ENCODE assay signal across 1 cellular context in the genomic region with DNA sequence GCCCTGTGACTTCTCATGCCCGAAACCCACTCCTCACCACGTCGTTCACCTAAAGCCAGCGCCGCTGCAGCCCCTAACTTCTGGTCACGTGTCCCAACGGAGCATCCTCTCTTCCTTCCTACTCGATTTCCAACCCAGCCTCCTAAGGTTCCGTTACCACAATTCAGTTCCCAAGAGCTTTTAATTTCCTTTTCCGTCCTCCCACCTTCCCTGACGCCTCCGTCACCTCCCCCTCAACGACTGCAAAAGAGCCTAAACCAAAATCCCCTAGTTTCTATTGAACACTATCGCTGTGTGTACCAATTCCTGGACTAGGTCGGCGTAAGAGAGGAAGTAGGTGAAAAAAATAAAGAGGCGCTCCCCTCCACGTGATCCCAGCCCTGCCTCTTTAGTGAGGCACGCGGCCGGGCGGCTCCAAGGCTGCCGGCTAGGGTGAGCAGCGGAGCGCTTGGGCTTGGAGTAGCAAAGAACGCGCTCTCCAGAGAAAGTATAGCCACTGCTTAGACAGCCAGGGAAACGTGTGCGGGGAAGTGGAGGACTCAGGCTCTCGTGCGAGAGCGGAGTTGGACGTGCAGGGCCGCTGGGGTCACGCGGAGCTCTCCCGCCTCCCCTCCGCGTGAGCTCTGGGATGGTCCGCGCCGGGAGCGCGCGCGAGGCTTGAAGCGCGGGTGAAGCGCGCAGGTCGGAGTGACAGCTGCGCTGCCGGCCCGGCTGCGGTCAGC.
TF ChIP-seq lines count a peak whose summit lies in the region.

A gene (plus strand): TSS at position 685 of the 722 bp plus-strand sequence.
A gene (minus strand): TSS at position 82 of the 722 bp plus-strand sequence. CDS start 1,189 bp downstream, outside the sequence.

TF ChIP-seq in K562, 482 proteins besides CTCF, POLR2A, EP300 and RAD21 (continued from another document and continues in another):
- TF ChIP-seq, protein P1, sequence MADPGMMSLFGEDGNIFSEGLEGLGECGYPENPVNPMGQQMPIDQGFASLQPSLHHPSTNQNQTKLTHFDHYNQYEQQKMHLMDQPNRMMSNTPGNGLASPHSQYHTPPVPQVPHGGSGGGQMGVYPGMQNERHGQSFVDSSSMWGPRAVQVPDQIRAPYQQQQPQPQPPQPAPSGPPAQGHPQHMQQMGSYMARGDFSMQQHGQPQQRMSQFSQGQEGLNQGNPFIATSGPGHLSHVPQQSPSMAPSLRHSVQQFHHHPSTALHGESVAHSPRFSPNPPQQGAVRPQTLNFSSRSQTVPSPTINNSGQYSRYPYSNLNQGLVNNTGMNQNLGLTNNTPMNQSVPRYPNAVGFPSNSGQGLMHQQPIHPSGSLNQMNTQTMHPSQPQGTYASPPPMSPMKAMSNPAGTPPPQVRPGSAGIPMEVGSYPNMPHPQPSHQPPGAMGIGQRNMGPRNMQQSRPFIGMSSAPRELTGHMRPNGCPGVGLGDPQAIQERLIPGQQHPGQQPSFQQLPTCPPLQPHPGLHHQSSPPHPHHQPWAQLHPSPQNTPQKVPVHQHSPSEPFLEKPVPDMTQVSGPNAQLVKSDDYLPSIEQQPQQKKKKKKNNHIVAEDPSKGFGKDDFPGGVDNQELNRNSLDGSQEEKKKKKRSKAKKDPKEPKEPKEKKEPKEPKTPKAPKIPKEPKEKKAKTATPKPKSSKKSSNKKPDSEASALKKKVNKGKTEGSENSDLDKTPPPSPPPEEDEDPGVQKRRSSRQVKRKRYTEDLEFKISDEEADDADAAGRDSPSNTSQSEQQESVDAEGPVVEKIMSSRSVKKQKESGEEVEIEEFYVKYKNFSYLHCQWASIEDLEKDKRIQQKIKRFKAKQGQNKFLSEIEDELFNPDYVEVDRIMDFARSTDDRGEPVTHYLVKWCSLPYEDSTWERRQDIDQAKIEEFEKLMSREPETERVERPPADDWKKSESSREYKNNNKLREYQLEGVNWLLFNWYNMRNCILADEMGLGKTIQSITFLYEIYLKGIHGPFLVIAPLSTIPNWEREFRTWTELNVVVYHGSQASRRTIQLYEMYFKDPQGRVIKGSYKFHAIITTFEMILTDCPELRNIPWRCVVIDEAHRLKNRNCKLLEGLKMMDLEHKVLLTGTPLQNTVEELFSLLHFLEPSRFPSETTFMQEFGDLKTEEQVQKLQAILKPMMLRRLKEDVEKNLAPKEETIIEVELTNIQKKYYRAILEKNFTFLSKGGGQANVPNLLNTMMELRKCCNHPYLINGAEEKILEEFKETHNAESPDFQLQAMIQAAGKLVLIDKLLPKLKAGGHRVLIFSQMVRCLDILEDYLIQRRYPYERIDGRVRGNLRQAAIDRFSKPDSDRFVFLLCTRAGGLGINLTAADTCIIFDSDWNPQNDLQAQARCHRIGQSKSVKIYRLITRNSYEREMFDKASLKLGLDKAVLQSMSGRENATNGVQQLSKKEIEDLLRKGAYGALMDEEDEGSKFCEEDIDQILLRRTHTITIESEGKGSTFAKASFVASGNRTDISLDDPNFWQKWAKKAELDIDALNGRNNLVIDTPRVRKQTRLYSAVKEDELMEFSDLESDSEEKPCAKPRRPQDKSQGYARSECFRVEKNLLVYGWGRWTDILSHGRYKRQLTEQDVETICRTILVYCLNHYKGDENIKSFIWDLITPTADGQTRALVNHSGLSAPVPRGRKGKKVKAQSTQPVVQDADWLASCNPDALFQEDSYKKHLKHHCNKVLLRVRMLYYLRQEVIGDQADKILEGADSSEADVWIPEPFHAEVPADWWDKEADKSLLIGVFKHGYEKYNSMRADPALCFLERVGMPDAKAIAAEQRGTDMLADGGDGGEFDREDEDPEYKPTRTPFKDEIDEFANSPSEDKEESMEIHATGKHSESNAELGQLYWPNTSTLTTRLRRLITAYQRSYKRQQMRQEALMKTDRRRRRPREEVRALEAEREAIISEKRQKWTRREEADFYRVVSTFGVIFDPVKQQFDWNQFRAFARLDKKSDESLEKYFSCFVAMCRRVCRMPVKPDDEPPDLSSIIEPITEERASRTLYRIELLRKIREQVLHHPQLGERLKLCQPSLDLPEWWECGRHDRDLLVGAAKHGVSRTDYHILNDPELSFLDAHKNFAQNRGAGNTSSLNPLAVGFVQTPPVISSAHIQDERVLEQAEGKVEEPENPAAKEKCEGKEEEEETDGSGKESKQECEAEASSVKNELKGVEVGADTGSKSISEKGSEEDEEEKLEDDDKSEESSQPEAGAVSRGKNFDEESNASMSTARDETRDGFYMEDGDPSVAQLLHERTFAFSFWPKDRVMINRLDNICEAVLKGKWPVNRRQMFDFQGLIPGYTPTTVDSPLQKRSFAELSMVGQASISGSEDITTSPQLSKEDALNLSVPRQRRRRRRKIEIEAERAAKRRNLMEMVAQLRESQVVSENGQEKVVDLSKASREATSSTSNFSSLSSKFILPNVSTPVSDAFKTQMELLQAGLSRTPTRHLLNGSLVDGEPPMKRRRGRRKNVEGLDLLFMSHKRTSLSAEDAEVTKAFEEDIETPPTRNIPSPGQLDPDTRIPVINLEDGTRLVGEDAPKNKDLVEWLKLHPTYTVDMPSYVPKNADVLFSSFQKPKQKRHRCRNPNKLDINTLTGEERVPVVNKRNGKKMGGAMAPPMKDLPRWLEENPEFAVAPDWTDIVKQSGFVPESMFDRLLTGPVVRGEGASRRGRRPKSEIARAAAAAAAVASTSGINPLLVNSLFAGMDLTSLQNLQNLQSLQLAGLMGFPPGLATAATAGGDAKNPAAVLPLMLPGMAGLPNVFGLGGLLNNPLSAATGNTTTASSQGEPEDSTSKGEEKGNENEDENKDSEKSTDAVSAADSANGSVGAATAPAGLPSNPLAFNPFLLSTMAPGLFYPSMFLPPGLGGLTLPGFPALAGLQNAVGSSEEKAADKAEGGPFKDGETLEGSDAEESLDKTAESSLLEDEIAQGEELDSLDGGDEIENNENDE (IDR thresholded peaks at IDR 0.05; ENCODE audit: low read depth, low read length): no peak
- TF ChIP-seq, protein P2, sequence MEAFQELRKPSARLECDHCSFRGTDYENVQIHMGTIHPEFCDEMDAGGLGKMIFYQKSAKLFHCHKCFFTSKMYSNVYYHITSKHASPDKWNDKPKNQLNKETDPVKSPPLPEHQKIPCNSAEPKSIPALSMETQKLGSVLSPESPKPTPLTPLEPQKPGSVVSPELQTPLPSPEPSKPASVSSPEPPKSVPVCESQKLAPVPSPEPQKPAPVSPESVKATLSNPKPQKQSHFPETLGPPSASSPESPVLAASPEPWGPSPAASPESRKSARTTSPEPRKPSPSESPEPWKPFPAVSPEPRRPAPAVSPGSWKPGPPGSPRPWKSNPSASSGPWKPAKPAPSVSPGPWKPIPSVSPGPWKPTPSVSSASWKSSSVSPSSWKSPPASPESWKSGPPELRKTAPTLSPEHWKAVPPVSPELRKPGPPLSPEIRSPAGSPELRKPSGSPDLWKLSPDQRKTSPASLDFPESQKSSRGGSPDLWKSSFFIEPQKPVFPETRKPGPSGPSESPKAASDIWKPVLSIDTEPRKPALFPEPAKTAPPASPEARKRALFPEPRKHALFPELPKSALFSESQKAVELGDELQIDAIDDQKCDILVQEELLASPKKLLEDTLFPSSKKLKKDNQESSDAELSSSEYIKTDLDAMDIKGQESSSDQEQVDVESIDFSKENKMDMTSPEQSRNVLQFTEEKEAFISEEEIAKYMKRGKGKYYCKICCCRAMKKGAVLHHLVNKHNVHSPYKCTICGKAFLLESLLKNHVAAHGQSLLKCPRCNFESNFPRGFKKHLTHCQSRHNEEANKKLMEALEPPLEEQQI (IDR thresholded peaks at IDR 0.05): peak; percentile 93
- TF ChIP-seq CREM (IDR thresholded peaks at IDR 0.05; ENCODE audit: low read depth): peak; percentile 67
- no peak for TF ChIP-seq SAFB2 (IDR thresholded peaks at IDR 0.05; ENCODE audit: borderline replicate concordance, low read depth, low read length, severe bottlenecking)
- TF ChIP-seq POLR2AphosphoS5 (IDR thresholded peaks at IDR 0.05; ENCODE audit: control insufficient read depth, insufficient read depth, low read depth, low read length): peak; percentile 79; the same call in 1 of the 2 replicates
- TF ChIP-seq MTF1 (CRISPR knock-in tag; IDR thresholded peaks at IDR 0.05; ENCODE audit: borderline replicate concordance): no peak
- TF ChIP-seq ZNF184 (CRISPR knock-in tag; IDR thresholded peaks at IDR 0.05): no peak
- TF ChIP-seq RUNX1 (IDR thresholded peaks at IDR 0.05; ENCODE audit: low read depth): no peak
- no peak for TF ChIP-seq ZNF134 (CRISPR knock-in tag; conservative IDR thresholded peaks at IDR 0.05)
- TF ChIP-seq, protein P3, sequence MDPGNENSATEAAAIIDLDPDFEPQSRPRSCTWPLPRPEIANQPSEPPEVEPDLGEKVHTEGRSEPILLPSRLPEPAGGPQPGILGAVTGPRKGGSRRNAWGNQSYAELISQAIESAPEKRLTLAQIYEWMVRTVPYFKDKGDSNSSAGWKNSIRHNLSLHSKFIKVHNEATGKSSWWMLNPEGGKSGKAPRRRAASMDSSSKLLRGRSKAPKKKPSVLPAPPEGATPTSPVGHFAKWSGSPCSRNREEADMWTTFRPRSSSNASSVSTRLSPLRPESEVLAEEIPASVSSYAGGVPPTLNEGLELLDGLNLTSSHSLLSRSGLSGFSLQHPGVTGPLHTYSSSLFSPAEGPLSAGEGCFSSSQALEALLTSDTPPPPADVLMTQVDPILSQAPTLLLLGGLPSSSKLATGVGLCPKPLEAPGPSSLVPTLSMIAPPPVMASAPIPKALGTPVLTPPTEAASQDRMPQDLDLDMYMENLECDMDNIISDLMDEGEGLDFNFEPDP (CRISPR knock-in tag; IDR thresholded peaks at IDR 0.05): no peak
- TF ChIP-seq, protein P4, sequence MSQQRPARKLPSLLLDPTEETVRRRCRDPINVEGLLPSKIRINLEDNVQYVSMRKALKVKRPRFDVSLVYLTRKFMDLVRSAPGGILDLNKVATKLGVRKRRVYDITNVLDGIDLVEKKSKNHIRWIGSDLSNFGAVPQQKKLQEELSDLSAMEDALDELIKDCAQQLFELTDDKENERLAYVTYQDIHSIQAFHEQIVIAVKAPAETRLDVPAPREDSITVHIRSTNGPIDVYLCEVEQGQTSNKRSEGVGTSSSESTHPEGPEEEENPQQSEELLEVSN (IDR thresholded peaks at IDR 0.05; ENCODE audit: borderline replicate concordance in 1 of 2, extremely low read depth in 1 of 2, insufficient read depth in 1 of 2, insufficient read length in 1 of 2, low read depth in 1 of 2, low read length in 1 of 2, poor library complexity in 1 of 2, severe bottlenecking in 1 of 2): peak; percentile 70 to 91
- peak; percentile 50; the same call in 1 of the 2 replicates for TF ChIP-seq ARID1B (IDR thresholded peaks at IDR 0.05)
- peak; percentile 100 for TF ChIP-seq ZEB2 (IDR thresholded peaks at IDR 0.05)
- TF ChIP-seq ZBTB7A (IDR thresholded peaks at IDR 0.05; ENCODE audit: borderline replicate concordance, control insufficient read depth, low read depth, low read length): peak; percentile 35; the same call in 1 of the 2 replicates
- TF ChIP-seq ZNF316 (IDR thresholded peaks at IDR 0.05): no peak; the same call in 1 of the 2 replicates
- no peak for TF ChIP-seq MCM2 (IDR thresholded peaks at IDR 0.05; ENCODE audit: low read depth)
- TF ChIP-seq CHD2 (IDR thresholded peaks at IDR 0.05; ENCODE audit: low read depth, low read length): peak; percentile 15; the same call in 1 of the 2 replicates
- TF ChIP-seq, protein P5, sequence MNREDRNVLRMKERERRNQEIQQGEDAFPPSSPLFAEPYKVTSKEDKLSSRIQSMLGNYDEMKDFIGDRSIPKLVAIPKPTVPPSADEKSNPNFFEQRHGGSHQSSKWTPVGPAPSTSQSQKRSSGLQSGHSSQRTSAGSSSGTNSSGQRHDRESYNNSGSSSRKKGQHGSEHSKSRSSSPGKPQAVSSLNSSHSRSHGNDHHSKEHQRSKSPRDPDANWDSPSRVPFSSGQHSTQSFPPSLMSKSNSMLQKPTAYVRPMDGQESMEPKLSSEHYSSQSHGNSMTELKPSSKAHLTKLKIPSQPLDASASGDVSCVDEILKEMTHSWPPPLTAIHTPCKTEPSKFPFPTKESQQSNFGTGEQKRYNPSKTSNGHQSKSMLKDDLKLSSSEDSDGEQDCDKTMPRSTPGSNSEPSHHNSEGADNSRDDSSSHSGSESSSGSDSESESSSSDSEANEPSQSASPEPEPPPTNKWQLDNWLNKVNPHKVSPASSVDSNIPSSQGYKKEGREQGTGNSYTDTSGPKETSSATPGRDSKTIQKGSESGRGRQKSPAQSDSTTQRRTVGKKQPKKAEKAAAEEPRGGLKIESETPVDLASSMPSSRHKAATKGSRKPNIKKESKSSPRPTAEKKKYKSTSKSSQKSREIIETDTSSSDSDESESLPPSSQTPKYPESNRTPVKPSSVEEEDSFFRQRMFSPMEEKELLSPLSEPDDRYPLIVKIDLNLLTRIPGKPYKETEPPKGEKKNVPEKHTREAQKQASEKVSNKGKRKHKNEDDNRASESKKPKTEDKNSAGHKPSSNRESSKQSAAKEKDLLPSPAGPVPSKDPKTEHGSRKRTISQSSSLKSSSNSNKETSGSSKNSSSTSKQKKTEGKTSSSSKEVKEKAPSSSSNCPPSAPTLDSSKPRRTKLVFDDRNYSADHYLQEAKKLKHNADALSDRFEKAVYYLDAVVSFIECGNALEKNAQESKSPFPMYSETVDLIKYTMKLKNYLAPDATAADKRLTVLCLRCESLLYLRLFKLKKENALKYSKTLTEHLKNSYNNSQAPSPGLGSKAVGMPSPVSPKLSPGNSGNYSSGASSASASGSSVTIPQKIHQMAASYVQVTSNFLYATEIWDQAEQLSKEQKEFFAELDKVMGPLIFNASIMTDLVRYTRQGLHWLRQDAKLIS (CRISPR knock-in tag; IDR thresholded peaks at IDR 0.05): peak; percentile 67; the same call in 1 of the 2 replicates
- TF ChIP-seq HSF4 (CRISPR knock-in tag; IDR thresholded peaks at IDR 0.05; ENCODE audit: borderline replicate concordance): no peak
- TF ChIP-seq, protein P6, sequence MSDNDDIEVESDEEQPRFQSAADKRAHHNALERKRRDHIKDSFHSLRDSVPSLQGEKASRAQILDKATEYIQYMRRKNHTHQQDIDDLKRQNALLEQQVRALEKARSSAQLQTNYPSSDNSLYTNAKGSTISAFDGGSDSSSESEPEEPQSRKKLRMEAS (CRISPR knock-in tag; IDR thresholded peaks at IDR 0.05): peak; percentile 96
- no peak for TF ChIP-seq ZNF253 (CRISPR knock-in tag; conservative IDR thresholded peaks at IDR 0.05)
- TF ChIP-seq, protein P7, sequence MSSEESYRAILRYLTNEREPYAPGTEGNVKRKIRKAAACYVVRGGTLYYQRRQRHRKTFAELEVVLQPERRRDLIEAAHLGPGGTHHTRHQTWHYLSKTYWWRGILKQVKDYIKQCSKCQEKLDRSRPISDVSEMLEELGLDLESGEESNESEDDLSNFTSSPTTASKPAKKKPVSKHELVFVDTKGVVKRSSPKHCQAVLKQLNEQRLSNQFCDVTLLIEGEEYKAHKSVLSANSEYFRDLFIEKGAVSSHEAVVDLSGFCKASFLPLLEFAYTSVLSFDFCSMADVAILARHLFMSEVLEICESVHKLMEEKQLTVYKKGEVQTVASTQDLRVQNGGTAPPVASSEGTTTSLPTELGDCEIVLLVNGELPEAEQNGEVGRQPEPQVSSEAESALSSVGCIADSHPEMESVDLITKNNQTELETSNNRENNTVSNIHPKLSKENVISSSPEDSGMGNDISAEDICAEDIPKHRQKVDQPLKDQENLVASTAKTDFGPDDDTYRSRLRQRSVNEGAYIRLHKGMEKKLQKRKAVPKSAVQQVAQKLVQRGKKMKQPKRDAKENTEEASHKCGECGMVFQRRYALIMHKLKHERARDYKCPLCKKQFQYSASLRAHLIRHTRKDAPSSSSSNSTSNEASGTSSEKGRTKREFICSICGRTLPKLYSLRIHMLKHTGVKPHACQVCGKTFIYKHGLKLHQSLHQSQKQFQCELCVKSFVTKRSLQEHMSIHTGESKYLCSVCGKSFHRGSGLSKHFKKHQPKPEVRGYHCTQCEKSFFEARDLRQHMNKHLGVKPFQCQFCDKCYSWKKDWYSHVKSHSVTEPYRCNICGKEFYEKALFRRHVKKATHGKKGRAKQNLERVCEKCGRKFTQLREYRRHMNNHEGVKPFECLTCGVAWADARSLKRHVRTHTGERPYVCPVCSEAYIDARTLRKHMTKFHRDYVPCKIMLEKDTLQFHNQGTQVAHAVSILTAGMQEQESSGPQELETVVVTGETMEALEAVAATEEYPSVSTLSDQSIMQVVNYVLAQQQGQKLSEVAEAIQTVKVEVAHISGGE (CRISPR knock-in tag; IDR thresholded peaks at IDR 0.05): peak; percentile 95 to 100 (median 99)
- peak in 1 of 3 experiments; percentile 64 for TF ChIP-seq YY1 (IDR thresholded peaks at IDR 0.05; ENCODE audit: borderline replicate concordance in 1 of 3, control insufficient read depth in 1 of 3, extremely low read depth in 1 of 3, insufficient read depth in 3 of 3, insufficient read length in 1 of 3, insufficient replicate concordance in 2 of 3, low read depth in 1 of 3, low read length in 2 of 3)
- TF ChIP-seq NFRKB (IDR thresholded peaks at IDR 0.05; ENCODE audit: low read depth): peak; percentile 88
